ENCODE assay signal across 16 cellular contexts in genomic region chr7:74006451-74007259, GRCh38. TPM values are rescaled to one million over a fixed set of nuclear protein-coding genes. Genes with fewer than 3 reads are reported as not detected.
A peak's percentile ranks its signal among the peaks of the same experiment; 100 is the strongest.
DNase-seq lines count a peak whose midpoint lies in the region; ATAC-seq and TF ChIP-seq lines count a peak whose summit lies in the region.
"Had no signal": no experiment of that assay in that cellular context is flagged by ENCODE, and none has a peak within 500 bp of the region (broad histone marks: within the 10 kb centered on the region; RNA-seq: fewer than 3 reads in every experiment).

No MANE protein-coding gene starts in this region.

- no peak overlapping the region for H3K9ac ChIP-seq in SK-N-SH

- TF ChIP-seq EP300 in SK-N-SH (IDR thresholded peaks at IDR 0.05; ENCODE audit: borderline replicate concordance in 1 of 2, low read depth in 1 of 2, low read length in 1 of 2) (peak in 1 of 2 experiments; percentile 65; a peak in 1 of 4 replicates), gastroesophageal sphincter (IDR thresholded peaks at IDR 0.05) (no peak)

- 84% methylated on average over 12 of the region's 12 CpGs for WGBS in SK-N-SH (ENCODE audit: low lambda C conversion rate)
- WGBS in gastroesophageal sphincter (ENCODE audit: low coverage in 1 of 2), 2 donors, result 42 to 43% methylated on average over 4 to 10 of the region's 12 CpGs

- H3K4me1 Mint-ChIP-seq in stimulated activated memory B cell treated with anti-CD40 and anti-IgM and Interleukin-4, amounts not matched to agents 10 μg/mL and 1 μg/mL and 100 μg/mL, for 72 hours, result peaks cover 9% of the 10 kb centered on the region

- CTCF ChIA-PET in SK-N-SH (lab: Yijun Ruan, JAX), result interaction anchor here (1.3 to 2.1 kb wide), 3 partner anchors 8 to 20 kb away, joined by 5 read pairs; no protein-coding TSS in a partner anchor

- H3K4me1 ChIP-seq in SK-N-SH (ENCODE audit: control insufficient read depth in 1 of 2, insufficient read depth in 2 of 2, low read depth in 1 of 2, low read length in 1 of 2) (peaks cover 0 to 13% of the 10 kb centered on the region in 2 experiments; a peak in 1 of 4 replicates), gastroesophageal sphincter (peaks cover 0 to 43% (median 10%) of the 10 kb centered on the region in 3 donors)

- H3K27ac Mint-ChIP-seq in stimulated activated memory B cell treated with anti-CD40 and anti-IgM and Interleukin-4, amounts not matched to agents 10 μg/mL and 1 μg/mL and 100 μg/mL, for 72 hours, result no peak overlapping the region

- POLR2A ChIA-PET in SK-N-SH (lab: Yijun Ruan, JAX), result no interaction called here

- peaks cover 8% of the 10 kb centered on the region for H3K27me3 Mint-ChIP-seq in stimulated activated memory B cell treated with anti-CD40 and anti-IgM and Interleukin-4, amounts not matched to agents 10 μg/mL and 1 μg/mL and 100 μg/mL, for 72 hours

- H3K27me3 ChIP-seq in SK-N-SH (ENCODE audit: insufficient read depth) (no peaks in the 10 kb centered on the region), gastroesophageal sphincter (no peaks in the 10 kb centered on the region)

- H3K79me2 ChIP-seq in SK-N-SH (ENCODE audit: insufficient read depth), result peaks cover 10% of the 10 kb centered on the region; the same call in 1 of the 2 replicates

- peaks cover 19% of the 10 kb centered on the region for H3F3A ChIP-seq in SK-N-SH (replicated peaks; ENCODE audit: insufficient read depth)

- H3K9me3 ChIP-seq in SK-N-SH (no peaks in the 10 kb centered on the region), gastroesophageal sphincter (no peaks in the 10 kb centered on the region)

- H3K9me3 Mint-ChIP-seq in stimulated activated memory B cell treated with anti-CD40 and anti-IgM and Interleukin-4, amounts not matched to agents 10 μg/mL and 1 μg/mL and 100 μg/mL, for 72 hours, result no peaks in the 10 kb centered on the region

- TF ChIP-seq RAD21 in SK-N-SH (IDR thresholded peaks at IDR 0.05; ENCODE audit: low read length), result no peak

- TF ChIP-seq POLR2A in NB4 (IDR thresholded peaks at IDR 0.05; ENCODE audit: extremely low read depth, insufficient read length), result no peak
- no peak for TF ChIP-seq POLR2A in gastroesophageal sphincter (IDR thresholded peaks at IDR 0.05)

- no peak overlapping the region for H3K27ac ChIP-seq in SK-N-SH (ENCODE audit: low read depth in 2 of 2, low read length in 1 of 2)
- H3K27ac ChIP-seq in gastroesophageal sphincter, result peak overlapping the region in 3 of 4 donors; percentile 38 to 46 (median 43)
- H3K27ac ChIP-seq: WERI-Rb-1 had no signal

- H3K4me3 Mint-ChIP-seq in stimulated activated memory B cell treated with anti-CD40 and anti-IgM and Interleukin-4, amounts not matched to agents 10 μg/mL and 1 μg/mL and 100 μg/mL, for 72 hours, result no peak overlapping the region

- no peaks in the 10 kb centered on the region for H4K20me1 ChIP-seq in SK-N-SH (ENCODE audit: insufficient read depth)

- no peak overlapping the region for H3K4me3 ChIP-seq in NB4 (ENCODE audit: low read depth, low read length)
- H3K4me3 ChIP-seq in SK-N-SH (ENCODE audit: low read depth in 2 of 2, low read length in 1 of 2), result no peak overlapping the region
- no peak overlapping the region for H3K4me3 ChIP-seq in gastroesophageal sphincter
- H3K4me3 ChIP-seq: skin epidermis had no signal

- H2AFZ ChIP-seq in SK-N-SH (ENCODE audit: low read depth), result no peak overlapping the region

- ATAC-seq in gastroesophageal sphincter, result peak; percentile 40
- peak; percentile 10 for ATAC-seq in stimulated activated memory B cell treated with anti-CD40 and anti-IgM and Interleukin-4, amounts not matched to agents 10 μg/mL and 1 μg/mL and 100 μg/mL, for 72 hours

- TF ChIP-seq CTCF in NB4 (IDR thresholded peaks at IDR 0.05; ENCODE audit: low read depth, low read length) (no peak), SK-N-SH (IDR thresholded peaks at IDR 0.05) (no peak), gastroesophageal sphincter (IDR thresholded peaks at IDR 0.05) (no peak)

- H3K4me2 ChIP-seq in SK-N-SH, result no peak overlapping the region

- DNase-seq in NB4 (ENCODE audit: low read depth), result peak; percentile 33
- peak; percentile 76 for DNase-seq in SK-N-SH
- no peak for DNase-seq in activated T-cell treated with anti-CD3 and anti-CD28 coated beads, Interleukin-2, amount 50 U/mL, for 1 hour
- DNase-seq in HuH-7 (ENCODE audit: low spot score), result no peak
- no peak for DNase-seq in NK-92 treated with Interleukin-12 subunit alpha and Interleukin-12 subunit beta, amount 100 ng/mL, for 24 hours (lab: John Stamatoyannopoulos, UW)
- DNase-seq: activated naive CD4-positive, alpha-beta T cell; DND-41; mammary epithelial cell; MV-4-11; nucleus accumbens; OCI-M1; stimulated activated naive CD4-positive, alpha-beta T cell; WERI-Rb-1 had no signal

- H3K36me3 ChIP-seq in SK-N-SH (replicated peaks in 1 of 2; ENCODE audit: control insufficient read depth in 1 of 2, insufficient read depth in 2 of 2, low read length in 1 of 2), result no peaks in the 10 kb centered on the region
- H3K36me3 ChIP-seq in gastroesophageal sphincter, result no peaks in the 10 kb centered on the region
- H3K36me3 ChIP-seq: WERI-Rb-1 had no signal

- no peaks in the 10 kb centered on the region for H3K36me3 Mint-ChIP-seq in stimulated activated memory B cell treated with anti-CD40 and anti-IgM and Interleukin-4, amounts not matched to agents 10 μg/mL and 1 μg/mL and 100 μg/mL, for 72 hours

- no peaks in the 10 kb centered on the region for H3K9me2 ChIP-seq in SK-N-SH

TF ChIP-seq in SK-N-SH, 30 proteins besides CTCF, POLR2A, EP300 and RAD21:
- peak; percentile 22 for TF ChIP-seq CHD2 (IDR thresholded peaks at IDR 0.05; ENCODE audit: low read length, partially characterized antibody)
- no peak for TF ChIP-seq MEF2A (IDR thresholded peaks at IDR 0.05; ENCODE audit: borderline replicate concordance, low read depth)
- no peak for TF ChIP-seq NRF1 (IDR thresholded peaks at IDR 0.05; ENCODE audit: low read depth, low read length)
- TF ChIP-seq FOXJ3 (CRISPR knock-in tag; IDR thresholded peaks at IDR 0.05), result no peak
- TF ChIP-seq PBX3 (IDR thresholded peaks at IDR 0.05), result no peak
- TF ChIP-seq REST (IDR thresholded peaks at IDR 0.05; ENCODE audit: low read depth, low read length), result peak; percentile 48; the same call in 1 of the 2 replicates
- TF ChIP-seq NFIC (IDR thresholded peaks at IDR 0.05; ENCODE audit: borderline replicate concordance), result 0 out of 2 replicates have a peak, but pooled peaks have one; percentile 16
- TF ChIP-seq RCOR1 (IDR thresholded peaks at IDR 0.05; ENCODE audit: low read length), result peak; percentile 53
- no peak for TF ChIP-seq USF2 (IDR thresholded peaks at IDR 0.05; ENCODE audit: borderline replicate concordance, low read depth, low read length)

RNA-seq across cellular contexts. Expression of gene ELN, which starts 21.3 kb away (rescaled TPM):
- polyA plus RNA-seq in SK-N-SH (2012; rRNA removed), result 8.9 and 12.5 TPM in 2 replicates
- polyA plus RNA-seq in SK-N-SH (2012; cell fraction: cytosol; rRNA removed), result 3.6 and 6.1 TPM in 2 replicates
- 10.6 and 13.4 TPM in 2 replicates for polyA plus RNA-seq in SK-N-SH (2012; cell fraction: nucleus; rRNA removed)
- 100 to 1,000 TPM; 316 to 703 (median 441) TPM for total RNA-seq in gastroesophageal sphincter
- polyA plus RNA-seq: mammary epithelial cell had no signal

Comparison
In these comparisons a context has a peak if more than half of its experiments do, and no peak if none do; other contexts are left out.
1. DNase-seq: peak in NB4 (single experiment) and SK-N-SH (single experiment); none in activated T-cell treated with anti-CD3 and anti-CD28 coated beads, Interleukin-2, amount 50 U/mL, for 1 hour (single experiment), HuH-7 (single experiment) and NK-92 treated with Interleukin-12 subunit alpha and Interleukin-12 subunit beta, amount 100 ng/mL, for 24 hours (single experiment).
2. H3K27ac ChIP-seq: peak in gastroesophageal sphincter (3 of 4); none in SK-N-SH (0 of 2).